In the genomic region with DNA sequence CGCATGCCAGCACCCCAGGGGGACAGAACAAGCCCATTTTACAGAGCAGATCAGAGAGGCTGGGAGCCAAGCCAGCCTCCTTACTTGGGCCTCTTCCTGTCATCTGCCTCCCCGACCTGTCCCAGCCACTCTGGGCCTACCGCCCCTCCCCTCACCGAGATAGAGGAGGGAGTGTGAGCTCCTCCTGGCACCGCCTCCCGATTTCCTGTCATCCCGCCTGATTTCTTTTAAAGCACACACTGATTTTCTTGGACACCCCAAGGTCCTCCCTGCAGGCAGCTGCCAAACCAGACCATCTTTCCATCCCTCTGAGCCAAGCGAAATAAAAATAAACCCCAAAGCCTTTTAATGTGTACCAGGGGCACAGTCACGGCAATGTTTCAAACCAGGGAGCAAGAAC, we compare ENCODE assay signal across 15 cellular contexts.
DNase-seq lines count a peak whose midpoint lies in the region; ATAC-seq and TF ChIP-seq lines count a peak whose summit lies in the region.
"Had no signal": no experiment of that assay in that cellular context is flagged by ENCODE, and none has a peak within 500 bp of the region (broad histone marks: within the 10 kb centered on the region; RNA-seq: fewer than 3 reads in every experiment).

No MANE protein-coding gene starts in this region.

- no peaks in the 10 kb centered on the region for H3K27me3 ChIP-seq in left lung

- peak overlapping the region; percentile 84 for H3K27ac Mint-ChIP-seq in stimulated activated naive B cell treated with anti-CD40 and anti-IgM and Interleukin-4, amounts not matched to agents 10 μg/mL and 1 μg/mL and 100 μg/mL, for 72 hours
- H3K27ac Mint-ChIP-seq in natural killer cell = no peak overlapping the region
- H3K27ac Mint-ChIP-seq: dendritic cell treated with granulocyte-macrophage colony-stimulating factor and Interleukin-4, amounts not matched to agents 40 ng/mL and 50 ng/mL, for 4 days had no signal

- intact Hi-C loops in left lung (cut with DNase I) (no loop called here), natural killer cell (cut with micrococcal nuclease) (no loop called here)

- CTCF ChIA-PET in HEK293 (lab: Yijun Ruan, JAX) = interaction anchor here (0.6 kb wide), 1 partner anchor 364 kb away, joined by 3 read pairs; no protein-coding TSS in a partner anchor

- ATAC-seq in left lung (peak; percentile 6), HG03039 (IDR thresholded peaks at IDR 0.05; ENCODE audit: unreplicated experiment) (no peak), natural killer cell (no peak)
- no peak for ATAC-seq in stimulated activated naive B cell treated with anti-CD40 and anti-IgM and Interleukin-4, amounts not matched to agents 10 μg/mL and 1 μg/mL and 100 μg/mL, for 72 hours (replicated peaks)
- ATAC-seq: left colon had no signal

- H3K4me3 ChIP-seq in HEK293 (ENCODE audit: low read depth, low read length) (no peak overlapping the region), left lung (no peak overlapping the region)

- peaks cover 53 to 67% of the 10 kb centered on the region in 2 donors for H3K36me3 Mint-ChIP-seq in stimulated activated naive B cell treated with anti-CD40 and anti-IgM and Interleukin-4, amounts not matched to agents 10 μg/mL and 1 μg/mL and 100 μg/mL, for 72 hours
- no peaks in the 10 kb centered on the region for H3K36me3 Mint-ChIP-seq in natural killer cell

- DNase-seq in cerebellar cortex (ENCODE audit: low spot score) (peak; percentile 87), left lung (no peak), GDM1 (lab: John Stamatoyannopoulos, UW) (no peak), natural killer cell (no peak)
- no peak for DNase-seq in stimulated activated naive B cell treated with anti-CD40 and anti-IgM and Interleukin-4, amounts not matched to agents 10 μg/mL and 1 μg/mL and 100 μg/mL, for 72 hours
- no peak for DNase-seq in stimulated activated CD4-positive, alpha-beta T cell treated with anti-CD3 and anti-CD28 coated beads, Interleukin-1b, Interleukin-23, amount 100 ng/mL, for 48 hours
- DNase-seq: activated naive CD4-positive, alpha-beta T cell treated with anti-CD3 and anti-CD28 coated beads, Interleukin-2, amount 50 U/mL, for 16 hours; foreskin melanocyte; NCI-H1436; NCI-H774 had no signal

- H3K9me3 Mint-ChIP-seq in stimulated activated naive B cell treated with anti-CD40 and anti-IgM and Interleukin-4, amounts not matched to agents 10 μg/mL and 1 μg/mL and 100 μg/mL, for 72 hours = no peaks in the 10 kb centered on the region
- no peaks in the 10 kb centered on the region for H3K9me3 Mint-ChIP-seq in natural killer cell
- H3K9me3 Mint-ChIP-seq: dendritic cell treated with granulocyte-macrophage colony-stimulating factor and Interleukin-4, amounts not matched to agents 40 ng/mL and 50 ng/mL, for 4 days had no signal

- H3K4me1 ChIP-seq in HEK293 (ENCODE audit: control insufficient read depth, insufficient read depth, low read length) (no peaks in the 10 kb centered on the region; the same call in 1 of the 2 replicates), left lung (peaks cover 5 to 44% of the 10 kb centered on the region in 2 donors)

- no peak overlapping the region for H3K27ac ChIP-seq in HEK293 (ENCODE audit: extremely low read depth, low read depth, low read length)
- no peak overlapping the region for H3K27ac ChIP-seq in left lung
- H3K27ac ChIP-seq: C4-2B had no signal

- H3K36me3 ChIP-seq in HEK293 (ENCODE audit: control insufficient read depth in 2 of 2, insufficient read depth in 1 of 2, low read length in 2 of 2) = peaks cover 0 to 36% of the 10 kb centered on the region in 2 experiments
- peaks cover 0 to 85% of the 10 kb centered on the region in 2 donors for H3K36me3 ChIP-seq in left lung

- H3K27me3 Mint-ChIP-seq in stimulated activated naive B cell treated with anti-CD40 and anti-IgM and Interleukin-4, amounts not matched to agents 10 μg/mL and 1 μg/mL and 100 μg/mL, for 72 hours = no peaks in the 10 kb centered on the region
- no peaks in the 10 kb centered on the region for H3K27me3 Mint-ChIP-seq in natural killer cell (ENCODE audit: low read depth in 2 of 2)
- H3K27me3 Mint-ChIP-seq: dendritic cell treated with granulocyte-macrophage colony-stimulating factor and Interleukin-4, amounts not matched to agents 40 ng/mL and 50 ng/mL, for 4 days had no signal

- POLR2A ChIA-PET in HEK293 (lab: Yijun Ruan, JAX) = no interaction called here

- no peak overlapping the region for H3K4me3 Mint-ChIP-seq in stimulated activated naive B cell treated with anti-CD40 and anti-IgM and Interleukin-4, amounts not matched to agents 10 μg/mL and 1 μg/mL and 100 μg/mL, for 72 hours
- H3K4me3 Mint-ChIP-seq in natural killer cell = no peak overlapping the region
- H3K4me3 Mint-ChIP-seq: dendritic cell treated with granulocyte-macrophage colony-stimulating factor and Interleukin-4, amounts not matched to agents 40 ng/mL and 50 ng/mL, for 4 days had no signal

- H3K4me1 Mint-ChIP-seq in stimulated activated naive B cell treated with anti-CD40 and anti-IgM and Interleukin-4, amounts not matched to agents 10 μg/mL and 1 μg/mL and 100 μg/mL, for 72 hours = peaks cover 8 to 9% of the 10 kb centered on the region in 2 donors
- H3K4me1 Mint-ChIP-seq in natural killer cell = peaks cover 7 to 23% of the 10 kb centered on the region in 2 donors

- no peaks in the 10 kb centered on the region for H3K9me3 ChIP-seq in HEK293 (ENCODE audit: control insufficient read depth, insufficient read depth, low read depth, low read length)
- H3K9me3 ChIP-seq in left lung = no peaks in the 10 kb centered on the region

- no peak for TF ChIP-seq CTCF in HEK293 (tag by site-specific recombination; IDR thresholded peaks at IDR 0.05)
- TF ChIP-seq CTCF in left lung (IDR thresholded peaks at IDR 0.05) = no peak
- TF ChIP-seq CTCF in natural killer cell (IDR thresholded peaks at IDR 0.05) = no peak

TF ChIP-seq in HEK293, 187 proteins besides CTCF, POLR2A, EP300 and RAD21:
- TF ChIP-seq ZNF16 (tag by site-specific recombination; IDR thresholded peaks at IDR 0.05; ENCODE audit: low read depth) (no peak), ZNF354C (tag by site-specific recombination; IDR thresholded peaks at IDR 0.05; ENCODE audit: borderline replicate concordance, low read depth) (no peak), KLF8 (tag by site-specific recombination; IDR thresholded peaks at IDR 0.05) (no peak), ZNF561 (tag by site-specific recombination; IDR thresholded peaks at IDR 0.05; ENCODE audit: borderline replicate concordance) (no peak), ZNF341 (tag by site-specific recombination; IDR thresholded peaks at IDR 0.05; ENCODE audit: low read depth) (peak; percentile 30; the same call in 1 of the 2 replicates)
